Comparison of ENCODE assay signal across 9 cellular contexts in the genomic region with DNA sequence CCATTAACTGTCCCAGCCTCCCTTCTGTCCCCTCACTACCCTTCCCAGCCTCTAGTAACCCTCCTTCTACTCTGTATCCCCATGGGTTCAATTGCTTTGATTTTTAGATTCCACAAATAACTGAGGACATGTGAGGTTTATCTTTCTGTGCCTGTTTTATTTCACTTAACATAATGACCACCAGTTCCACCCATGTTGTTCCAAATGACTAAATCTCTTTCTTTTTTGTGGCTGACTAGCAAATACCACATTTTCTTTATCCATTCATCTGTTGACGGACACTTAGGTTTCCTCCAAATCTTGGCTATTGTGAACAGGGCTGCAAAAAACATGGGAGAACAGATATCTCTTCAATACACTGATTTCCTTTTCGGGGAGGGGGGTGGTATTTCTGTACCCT.
"Had no signal": no experiment of that assay in that cellular context is flagged by ENCODE, and none has a peak within 500 bp of the region (broad histone marks: within the 10 kb centered on the region; RNA-seq: fewer than 3 reads in every experiment).

No MANE protein-coding gene starts in this region.

- H3K9ac ChIP-seq: GM23248 had no signal

- H3K27ac ChIP-seq: GM23248 had no signal

- H3K9me3 ChIP-seq: HAP-1 had no signal

- H3K27ac Mint-ChIP-seq: HFFc6 had no signal

- H3K4me3 ChIP-seq: GM23248, HAP-1, K562 had no signal

- H3K36me3 ChIP-seq: HAP-1 had no signal

- ATAC-seq: HCT116, K562 had no signal

- H3K4me3 Mint-ChIP-seq: HFFc6 had no signal

- FAIRE-seq: HTR-8/SVneo, K562 had no signal

- H3K9me3 Mint-ChIP-seq: HFFc6 had no signal

- DNase-seq: GM23248, GOT3, H7, HFFc6, IMR-90 had no signal
